8 cellular contexts compared by ENCODE assay signal in the genomic region with DNA sequence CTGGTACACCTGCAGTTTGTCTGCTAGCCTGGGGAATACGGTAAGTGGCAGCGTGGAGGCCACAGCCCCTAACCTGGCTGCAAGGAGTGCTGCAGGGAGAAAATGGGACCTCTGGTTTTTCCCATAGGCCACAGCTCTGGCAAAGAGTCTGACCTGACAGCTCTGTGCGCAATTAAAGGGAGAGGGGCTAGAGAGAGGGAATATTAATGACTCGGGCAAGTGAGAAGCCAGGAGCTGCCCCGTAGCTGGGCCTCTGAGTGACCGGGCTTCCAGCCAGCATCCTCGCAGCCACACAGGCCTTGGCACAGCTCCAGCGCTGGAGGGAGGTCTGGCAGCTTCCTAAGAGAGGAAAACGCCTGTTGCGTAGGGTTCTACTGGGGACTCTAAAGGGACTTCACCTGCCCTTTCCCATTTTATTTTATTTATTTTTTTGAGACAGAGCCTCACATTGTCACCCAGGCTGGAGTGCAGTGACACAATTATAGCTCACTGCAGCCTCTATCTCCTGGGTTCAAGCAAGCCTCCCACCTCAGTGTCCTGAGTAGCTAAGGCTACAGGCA. TPM values are rescaled to one million over a fixed set of nuclear protein-coding genes. Genes with fewer than 3 reads are reported as not detected.
DNase-seq lines count a peak whose midpoint lies in the region; ATAC-seq, FAIRE-seq and TF ChIP-seq lines count a peak whose summit lies in the region.

No MANE protein-coding gene starts in this region.

- no peaks in the 10 kb centered on the region for H3K9me3 Mint-ChIP-seq in activated T-cell treated with anti-CD3 and anti-CD28 coated beads, Interleukin-2, amount 50 U/mL, for 4 hours

- no peak for ATAC-seq in activated T-cell treated with anti-CD3 and anti-CD28 coated beads, Interleukin-2, amount 50 U/mL, for 4 hours

- H3K4me3 Mint-ChIP-seq in activated T-cell treated with anti-CD3 and anti-CD28 coated beads, Interleukin-2, amount 50 U/mL, for 4 hours: no peak overlapping the region

- H3K27me3 Mint-ChIP-seq in activated T-cell treated with anti-CD3 and anti-CD28 coated beads, Interleukin-2, amount 50 U/mL, for 4 hours (ENCODE audit: low read depth): peaks cover 7% of the 10 kb centered on the region

- H3K4me1 Mint-ChIP-seq in activated T-cell treated with anti-CD3 and anti-CD28 coated beads, Interleukin-2, amount 50 U/mL, for 4 hours (ENCODE audit: low read depth): no peaks in the 10 kb centered on the region

- no peaks in the 10 kb centered on the region for H3K36me3 Mint-ChIP-seq in activated T-cell treated with anti-CD3 and anti-CD28 coated beads, Interleukin-2, amount 50 U/mL, for 4 hours (ENCODE audit: insufficient read depth)

- DNase-seq in NCI-H1105 (lab: John Stamatoyannopoulos, UW) (peak; percentile 98), anterior cingulate cortex (lab: John Stamatoyannopoulos, UW) (peak in 57 of 58 donors; percentile 22 to 98 (median 87)), kidney tubule cell (ENCODE audit: low spot score) (peak; percentile 32), ureter (ENCODE audit: low spot score) (peak; percentile 87), KG1 (lab: John Stamatoyannopoulos, UW) (no peak), GM12892 (ENCODE audit: insufficient read length) (no peak), SKM-1 (lab: John Stamatoyannopoulos, UW; ENCODE audit: unreplicated experiment) (no peak)
- DNase-seq in activated T-cell treated with anti-CD3 and anti-CD28 coated beads, Interleukin-2, amount 50 U/mL, for 4 hours: no peak

- no peak for FAIRE-seq in GM12892 (lab: Jason Lieb, UNC)

- no peak for TF ChIP-seq POLR2A in GM12892 (IDR thresholded peaks at IDR 0.05; ENCODE audit: low read depth, low read length)

RNA-seq across cellular contexts. Expression of a gene that starts 18.2 kb away (rescaled TPM):
- total RNA-seq in ureter: not detected
- under 1 TPM in 1 of 3 donors, not detected in 2; 0.16 TPM for total RNA-seq in activated T-cell treated with anti-CD3 and anti-CD28 coated beads, Interleukin-2, amount 50 U/mL, for 4 hours
- polyA plus RNA-seq in GM12892 (2012; ENCODE audit: missing spikeins): 1.3 TPM

RNA-seq across cellular contexts. Expression of a gene that starts 55.3 kb away (rescaled TPM):
- total RNA-seq in ureter: 18.7 TPM
- under 1 TPM; 0.42 to 0.63 (median 0.49) TPM for total RNA-seq in activated T-cell treated with anti-CD3 and anti-CD28 coated beads, Interleukin-2, amount 50 U/mL, for 4 hours
- polyA plus RNA-seq in GM12892 (2012; ENCODE audit: missing spikeins): 1.5 TPM

Comparison
In these comparisons a context has a peak if more than half of its experiments do, and no peak if none do; other contexts are left out.
1. DNase-seq: peak in NCI-H1105 (single experiment), anterior cingulate cortex (57 of 58), kidney tubule cell (single experiment) and ureter (single experiment); none in KG1 (single experiment), activated T-cell treated with anti-CD3 and anti-CD28 coated beads, Interleukin-2, amount 50 U/mL, for 4 hours (single experiment), GM12892 (single experiment) and SKM-1 (single experiment).
2. RNA of a gene that starts 55.3 kb away (total RNA-seq): 18.7 TPM in ureter (single experiment); 0.42 to 0.63 TPM in activated T-cell treated with anti-CD3 and anti-CD28 coated beads, Interleukin-2, amount 50 U/mL, for 4 hours; every median in the first group is over 10 times any median in the second.